Comparison of ENCODE assay signal across 1 cellular context in genomic region chr22:36100908-36101307, GRCh38. TPM values are rescaled to one million over a fixed set of nuclear protein-coding genes. Genes with fewer than 3 reads are reported as not detected.
"Had no signal": no experiment of that assay in that cellular context is flagged by ENCODE, and none has a peak within 500 bp of the region (broad histone marks: within the 10 kb centered on the region; RNA-seq: fewer than 3 reads in every experiment).

No MANE protein-coding gene starts in this region.

RNA-seq across cellular contexts. Expression of gene APOL3, which starts 59.6 kb away (rescaled TPM):
- total RNA-seq: PC-3 had no signal
